Comparison of ENCODE assay signal across 8 cellular contexts in the genomic region with DNA sequence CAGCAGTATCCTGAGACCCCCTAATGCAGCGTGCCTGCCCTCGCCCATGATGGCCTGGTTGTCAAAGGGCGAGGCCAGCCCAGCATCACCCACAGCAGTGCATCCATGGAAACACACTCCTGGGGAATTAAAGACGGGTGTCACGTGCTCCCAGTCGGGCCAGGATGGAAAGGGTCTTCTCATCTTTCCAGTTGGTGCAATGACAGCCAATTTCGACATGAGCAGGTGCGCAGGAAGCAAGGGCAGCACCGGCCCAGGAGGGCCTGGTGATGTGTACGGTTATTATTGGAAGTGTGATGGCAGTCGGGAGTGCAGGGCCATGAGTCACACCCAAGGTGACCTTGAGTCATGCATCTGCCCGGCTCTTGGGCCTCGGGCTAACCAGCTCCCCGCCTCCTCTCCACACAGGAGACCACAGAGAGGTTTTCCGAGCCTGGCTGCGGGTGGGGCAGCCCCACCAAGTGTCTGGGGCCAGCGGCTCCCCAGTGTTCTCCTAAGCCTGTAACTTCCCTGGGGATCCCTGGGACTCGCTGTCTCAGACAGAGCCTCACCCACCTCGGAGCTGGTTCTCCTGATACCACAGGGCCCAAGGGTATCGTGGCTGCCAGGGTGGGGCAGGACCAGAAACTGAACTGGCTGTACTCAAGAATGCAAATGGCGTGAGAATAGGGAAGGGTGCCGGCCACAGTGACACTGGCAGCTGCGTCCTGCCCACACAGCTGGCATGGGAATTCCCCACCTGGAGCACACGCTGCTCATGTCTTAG.
DNase-seq lines count a peak whose midpoint lies in the region; ATAC-seq and TF ChIP-seq lines count a peak whose summit lies in the region.

No MANE protein-coding gene starts in this region.

- H4K20me1 ChIP-seq in BLaER1 treated with 17β-estradiol and CSF1 and Interleukin-3, amounts not matched to agents 10 nM and 100 nM, result peaks cover 0 to 12% (median 0%) of the 10 kb centered on the region in 11 experiments; a peak in 1 of 22 replicates

- WGBS in body of pancreas, 2 donors, result 62 to 91% methylated on average over 7 to 21 of the region's 24 CpGs

- H3K9me3 ChIP-seq in BLaER1 treated with 17β-estradiol and CSF1 and Interleukin-3, amounts not matched to agents 10 nM and 100 nM (replicated peaks in 1 of 11), result no peaks in the 10 kb centered on the region
- H3K9me3 ChIP-seq in body of pancreas, result no peaks in the 10 kb centered on the region

- no peak overlapping the region for H3K4me3 ChIP-seq in BLaER1 treated with 17β-estradiol and CSF1 and Interleukin-3, amounts not matched to agents 10 nM and 100 nM
- H3K4me3 ChIP-seq in body of pancreas, result no peak overlapping the region

- H3K27me3 ChIP-seq in BLaER1 treated with 17β-estradiol and CSF1 and Interleukin-3, amounts not matched to agents 10 nM and 100 nM, result no peaks in the 10 kb centered on the region
- no peaks in the 10 kb centered on the region for H3K27me3 ChIP-seq in body of pancreas

- peak overlapping the region; percentile 39 to 88 (median 65); a peak in 21 of 22 replicates for H3K27ac ChIP-seq in BLaER1 treated with 17β-estradiol and CSF1 and Interleukin-3, amounts not matched to agents 10 nM and 100 nM
- no peak overlapping the region for H3K27ac ChIP-seq in body of pancreas

- H3K9ac ChIP-seq in BLaER1 treated with 17β-estradiol and CSF1 and Interleukin-3, amounts not matched to agents 10 nM and 100 nM, result peak overlapping the region in 8 of 11 experiments; percentile 34 to 77 (median 47); a peak in 13 of 22 replicates

- peak overlapping the region; percentile 76 to 87 (median 83) for H3K4me2 ChIP-seq in BLaER1 treated with 17β-estradiol and CSF1 and Interleukin-3, amounts not matched to agents 10 nM and 100 nM

- no peak for TF ChIP-seq POLR2A in body of pancreas (IDR thresholded peaks at IDR 0.05)

- no peak for TF ChIP-seq CTCF in body of pancreas (IDR thresholded peaks at IDR 0.05)

- H3K36me3 ChIP-seq in BLaER1 treated with 17β-estradiol and CSF1 and Interleukin-3, amounts not matched to agents 10 nM and 100 nM, result no peaks in the 10 kb centered on the region
- H3K36me3 ChIP-seq in body of pancreas (replicated peaks in 1 of 2; ENCODE audit: insufficient read depth in 1 of 2, low read depth in 2 of 2), result no peaks in the 10 kb centered on the region

- intact Hi-C loops in body of pancreas (cut with DNase I) (no loop called here), sciatic nerve (cut with DNase I) (no loop called here)

- peak; percentile 57 for DNase-seq in NCI-H1436 (lab: John Stamatoyannopoulos, UW)
- DNase-seq in body of pancreas, result peak in 3 of 4 donors; percentile 25 to 63 (median 53)
- peak; percentile 56 for DNase-seq in sciatic nerve (ENCODE audit: low spot score)
- no peak for DNase-seq in DMS114 treated with DMSO at 0.1 percent for 48 hours (lab: John Stamatoyannopoulos, UW; ENCODE audit: unreplicated experiment)
- DNase-seq in AML-193 (lab: John Stamatoyannopoulos, UW), result no peak

- ATAC-seq in GM21360 (IDR thresholded peaks at IDR 0.05; ENCODE audit: unreplicated experiment) (peak; percentile 58), body of pancreas (peak; percentile 18), sciatic nerve (peak; percentile 10), GM18517 (IDR thresholded peaks at IDR 0.05; ENCODE audit: unreplicated experiment) (no peak)

- H3K4me1 ChIP-seq in BLaER1 treated with 17β-estradiol and CSF1 and Interleukin-3, amounts not matched to agents 10 nM and 100 nM, result peaks cover 42 to 92% (median 66%) of the 10 kb centered on the region in 10 experiments
- H3K4me1 ChIP-seq in body of pancreas, result peaks cover 19% of the 10 kb centered on the region

Comparison
In these comparisons a context has a peak if more than half of its experiments do, and no peak if none do; other contexts are left out.
1. H3K27ac ChIP-seq: peak in BLaER1 treated with 17β-estradiol and CSF1 and Interleukin-3, amounts not matched to agents 10 nM and 100 nM (11 of 11); none in body of pancreas (0 of 4).
2. DNase-seq: peak in NCI-H1436 (single experiment), body of pancreas (3 of 4) and sciatic nerve (single experiment); none in DMS114 treated with DMSO at 0.1 percent for 48 hours (single experiment) and AML-193 (0 of 2).